In genomic region chr10:131891196-131891928, GRCh38 we compare ENCODE assay signal across 11 cellular contexts. TPM values are rescaled to one million over a fixed set of nuclear protein-coding genes. Genes with fewer than 3 reads are reported as not detected.
DNase-seq lines count a peak whose midpoint lies in the region; ATAC-seq and TF ChIP-seq lines count a peak whose summit lies in the region.
"Had no signal": no experiment of that assay in that cellular context is flagged by ENCODE, and none has a peak within 500 bp of the region (broad histone marks: within the 10 kb centered on the region; RNA-seq: fewer than 3 reads in every experiment).

No MANE protein-coding gene starts in this region.

- no peak overlapping the region for H3K4me3 ChIP-seq in MG63

- peak; percentile 66 for TF ChIP-seq CTCF in chondrocyte (IDR thresholded peaks at IDR 0.05)
- TF ChIP-seq CTCF in neural crest cell (conservative IDR thresholded peaks at IDR 0.05) = peak; percentile 18

- no peak for ATAC-seq in HG03442 (IDR thresholded peaks at IDR 0.05; ENCODE audit: unreplicated experiment)
- no peak for ATAC-seq in stimulated activated naive B cell treated with anti-CD40 and anti-IgM and Interleukin-4, amounts not matched to agents 10 μg/mL and 1 μg/mL and 100 μg/mL, for 72 hours (replicated peaks)
- no peak for ATAC-seq in activated CD8-positive, alpha-beta memory T cell treated with anti-CD3 and anti-CD28 coated beads, Interleukin-2, amount 10 ng/mL, durations not matched to agents 7 days and 5 days

- peak; percentile 14 for DNase-seq in EL
- peak; percentile 53 for DNase-seq in MG63
- peak; percentile 90 for DNase-seq in chondrocyte (ENCODE audit: low spot score)
- DNase-seq in neural crest cell (ENCODE audit: low read depth, low spot score) = peak; percentile 25
- DNase-seq in NCI-H510A (lab: John Stamatoyannopoulos, UW) = no peak
- no peak for DNase-seq in stimulated activated naive B cell treated with anti-CD40 and anti-IgM and Interleukin-4, amounts not matched to agents 10 μg/mL and 1 μg/mL and 100 μg/mL, for 72 hours
- no peak for DNase-seq in activated CD8-positive, alpha-beta memory T cell treated with anti-CD3 and anti-CD28 coated beads, Interleukin-2, amount 10 ng/mL, durations not matched to agents 7 days and 5 days
- DNase-seq: NCI-H526 treated with DMSO at 0.1 percent for 48 hours, nucleus accumbens had no signal

- H3K27me3 ChIP-seq in MG63 = no peaks in the 10 kb centered on the region

- H3K27ac Mint-ChIP-seq in chondrocyte (ENCODE audit: unreplicated experiment) (no peak overlapping the region), neural crest cell (ENCODE audit: unreplicated experiment) (no peak overlapping the region)
- H3K27ac Mint-ChIP-seq in stimulated activated naive B cell treated with anti-CD40 and anti-IgM and Interleukin-4, amounts not matched to agents 10 μg/mL and 1 μg/mL and 100 μg/mL, for 72 hours = no peak overlapping the region
- H3K27ac Mint-ChIP-seq in activated CD8-positive, alpha-beta memory T cell treated with anti-CD3 and anti-CD28 coated beads, Interleukin-2, amount 10 ng/mL, durations not matched to agents 7 days and 5 days = no peak overlapping the region
- H3K27ac Mint-ChIP-seq: activated T-helper 2 cell treated with anti-CD3 and anti-CD28 coated beads, Interferon-gamma antibody, Interleukin-2, Interleukin-4, amounts not matched to agents 10 μg/mL and 5 μg/mL and 100 μg/mL, durations not matched to agents 14 hours and 24 hours and 36 hours had no signal

- H3K4me1 Mint-ChIP-seq in chondrocyte (ENCODE audit: low read depth) = no peaks in the 10 kb centered on the region
- H3K4me1 Mint-ChIP-seq in neural crest cell = peaks cover 2% of the 10 kb centered on the region
- no peaks in the 10 kb centered on the region for H3K4me1 Mint-ChIP-seq in stimulated activated naive B cell treated with anti-CD40 and anti-IgM and Interleukin-4, amounts not matched to agents 10 μg/mL and 1 μg/mL and 100 μg/mL, for 72 hours
- peaks cover 13% of the 10 kb centered on the region for H3K4me1 Mint-ChIP-seq in activated CD8-positive, alpha-beta memory T cell treated with anti-CD3 and anti-CD28 coated beads, Interleukin-2, amount 10 ng/mL, durations not matched to agents 7 days and 5 days

- H3K27me3 Mint-ChIP-seq in chondrocyte (ENCODE audit: low read depth) = peaks cover 26% of the 10 kb centered on the region
- peaks cover 15% of the 10 kb centered on the region for H3K27me3 Mint-ChIP-seq in neural crest cell (ENCODE audit: low read depth)
- H3K27me3 Mint-ChIP-seq in stimulated activated naive B cell treated with anti-CD40 and anti-IgM and Interleukin-4, amounts not matched to agents 10 μg/mL and 1 μg/mL and 100 μg/mL, for 72 hours = peaks cover 18 to 29% of the 10 kb centered on the region in 2 donors
- H3K27me3 Mint-ChIP-seq in activated CD8-positive, alpha-beta memory T cell treated with anti-CD3 and anti-CD28 coated beads, Interleukin-2, amount 10 ng/mL, durations not matched to agents 7 days and 5 days = peaks cover 7% of the 10 kb centered on the region

- CTCF ChIA-PET in activated CD8-positive, alpha-beta memory T cell treated with anti-CD3 and anti-CD28 coated beads, Interleukin-2, amount 10 ng/mL, durations not matched to agents 7 days and 5 days (lab: Charles Lee) = interaction anchor here (1.0 to 2.1 kb wide), 3 partner anchors 9 to 134 kb away, joined by 3 to 7 read pairs (median 4); partner anchors contain the start of gene PPP2R2D

- H3K36me3 ChIP-seq in MG63 = no peaks in the 10 kb centered on the region

- H3K4me3 Mint-ChIP-seq in chondrocyte (ENCODE audit: unreplicated experiment) (no peak overlapping the region), neural crest cell (no peak overlapping the region)
- H3K4me3 Mint-ChIP-seq in stimulated activated naive B cell treated with anti-CD40 and anti-IgM and Interleukin-4, amounts not matched to agents 10 μg/mL and 1 μg/mL and 100 μg/mL, for 72 hours = no peak overlapping the region
- no peak overlapping the region for H3K4me3 Mint-ChIP-seq in activated CD8-positive, alpha-beta memory T cell treated with anti-CD3 and anti-CD28 coated beads, Interleukin-2, amount 10 ng/mL, durations not matched to agents 7 days and 5 days

- H3K36me3 Mint-ChIP-seq in chondrocyte (ENCODE audit: low read depth) (no peaks in the 10 kb centered on the region), neural crest cell (ENCODE audit: low read depth) (no peaks in the 10 kb centered on the region)
- no peaks in the 10 kb centered on the region for H3K36me3 Mint-ChIP-seq in stimulated activated naive B cell treated with anti-CD40 and anti-IgM and Interleukin-4, amounts not matched to agents 10 μg/mL and 1 μg/mL and 100 μg/mL, for 72 hours
- no peaks in the 10 kb centered on the region for H3K36me3 Mint-ChIP-seq in activated CD8-positive, alpha-beta memory T cell treated with anti-CD3 and anti-CD28 coated beads, Interleukin-2, amount 10 ng/mL, durations not matched to agents 7 days and 5 days

- H3K9me3 ChIP-seq in MG63 = no peaks in the 10 kb centered on the region

- H3K9me3 Mint-ChIP-seq in chondrocyte (ENCODE audit: low read depth) = no peaks in the 10 kb centered on the region
- no peaks in the 10 kb centered on the region for H3K9me3 Mint-ChIP-seq in neural crest cell
- H3K9me3 Mint-ChIP-seq in stimulated activated naive B cell treated with anti-CD40 and anti-IgM and Interleukin-4, amounts not matched to agents 10 μg/mL and 1 μg/mL and 100 μg/mL, for 72 hours = no peaks in the 10 kb centered on the region
- no peaks in the 10 kb centered on the region for H3K9me3 Mint-ChIP-seq in activated CD8-positive, alpha-beta memory T cell treated with anti-CD3 and anti-CD28 coated beads, Interleukin-2, amount 10 ng/mL, durations not matched to agents 7 days and 5 days (ENCODE audit: low read depth)
- H3K9me3 Mint-ChIP-seq: activated T-helper 2 cell treated with anti-CD3 and anti-CD28 coated beads, Interferon-gamma antibody, Interleukin-2, Interleukin-4, amounts not matched to agents 10 μg/mL and 5 μg/mL and 100 μg/mL, durations not matched to agents 14 hours and 24 hours and 36 hours had no signal

RNA-seq across cellular contexts. Expression of gene PPP2R2D, which starts 9.4 kb away (rescaled TPM):
- total RNA-seq in MG63 (2014; rRNA removed; shearing (Covaris generic); ENCODE audit: low replicate concordance) = 28.8 and 40.9 TPM in 2 replicates
- total RNA-seq in chondrocyte (24.3 to 27.5 TPM (median 25.1 TPM) in 3 replicates), neural crest cell (39.3 and 45.0 TPM in 2 replicates)
- total RNA-seq in activated CD8-positive, alpha-beta memory T cell treated with anti-CD3 and anti-CD28 coated beads, Interleukin-2, amount 10 ng/mL, durations not matched to agents 7 days and 5 days = 10 to 100 TPM; 36.0 to 41.9 TPM

Comparison
In these comparisons a context has a peak if more than half of its experiments do, and no peak if none do; other contexts are left out.
1. DNase-seq: peak in EL (single experiment), MG63 (single experiment), chondrocyte (single experiment) and neural crest cell (single experiment); none in NCI-H510A (single experiment), stimulated activated naive B cell treated with anti-CD40 and anti-IgM and Interleukin-4, amounts not matched to agents 10 μg/mL and 1 μg/mL and 100 μg/mL, for 72 hours (single experiment) and activated CD8-positive, alpha-beta memory T cell treated with anti-CD3 and anti-CD28 coated beads, Interleukin-2, amount 10 ng/mL, durations not matched to agents 7 days and 5 days (single experiment).